8 cellular contexts compared by ENCODE assay signal in the genomic region with DNA sequence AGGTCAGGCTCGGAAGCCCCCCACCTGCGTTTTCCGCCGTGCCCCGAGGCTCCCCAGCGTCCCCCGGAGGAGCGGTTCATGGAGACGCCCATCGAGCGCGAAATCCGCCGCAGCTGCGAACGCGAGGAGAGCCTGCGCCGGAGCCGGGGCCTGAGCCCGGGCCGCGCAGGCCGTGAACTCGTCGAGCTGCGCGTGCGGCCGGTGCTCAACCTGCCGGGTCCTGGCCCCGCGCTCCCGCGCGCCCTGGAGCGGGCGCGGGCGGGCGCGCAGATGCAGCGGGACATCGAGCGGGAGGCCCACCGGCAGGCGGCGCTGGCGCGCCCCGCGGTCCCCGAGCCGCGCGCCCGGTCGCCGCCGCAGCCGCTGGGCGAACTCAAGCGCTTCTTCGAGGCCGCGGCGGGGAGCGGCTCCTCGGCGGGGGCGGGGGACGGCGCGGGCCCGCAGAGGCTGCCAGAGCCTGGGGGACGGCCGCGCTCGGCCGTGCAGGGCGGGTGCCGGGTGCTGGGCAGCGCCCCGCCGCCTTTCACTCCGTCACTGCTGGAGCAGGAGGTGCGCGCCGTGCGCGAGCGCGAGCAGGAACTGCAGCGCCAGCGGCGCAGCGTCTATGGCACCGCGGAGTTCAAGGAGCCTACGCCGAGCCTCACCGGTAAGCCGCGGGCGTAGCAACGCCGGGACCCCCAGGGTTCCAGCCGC. TPM values are rescaled to one million over a fixed set of nuclear protein-coding genes. Genes with fewer than 3 reads are reported as not detected.
DNase-seq lines count a peak whose midpoint lies in the region; ATAC-seq, FAIRE-seq and TF ChIP-seq lines count a peak whose summit lies in the region.

No MANE protein-coding gene starts in this region.

- CTCF ChIA-PET in K562 (lab: Yijun Ruan, JAX; ENCODE audit: low intra/inter-chr PET ratio): interaction anchor here (0.6 to 3.7 kb wide), 7 partner anchors 16 to 458 kb away, joined by 3 to 39 read pairs (median 3); no protein-coding TSS in a partner anchor

- DNase-seq in DMS153 (lab: John Stamatoyannopoulos, UW): peak; percentile 50
- DNase-seq in MM.1S: peak; percentile 83
- peak; percentile 57 for DNase-seq in T1000 (lab: John Stamatoyannopoulos, UW)
- DNase-seq in K562 (ENCODE audit: extremely low read depth in 1 of 4, low spot score in 3 of 4): peak; percentile 82 to 85 (median 83)
- DNase-seq in skeletal muscle cell (ENCODE audit: low read depth): no peak
- DNase-seq in NCI-H526 treated with DMSO at 0.1 percent for 48 hours (lab: John Stamatoyannopoulos, UW): no peak

- in situ Hi-C loops in K562 (cut with MboI): loop anchor here (5.0 to 25.0 kb wide), 2 partner anchors 191 to 486 kb away; no protein-coding TSS in a partner anchor

- no peaks in the 10 kb centered on the region for H4K20me1 ChIP-seq in MM.1S (ENCODE audit: insufficient read depth, low read length)
- H4K20me1 ChIP-seq in K562 (replicated peaks; ENCODE audit: control insufficient read depth, insufficient read depth, low read length): no peaks in the 10 kb centered on the region

- peak; percentile 45 for ATAC-seq in GM21576 (IDR thresholded peaks at IDR 0.05; ENCODE audit: unreplicated experiment)
- peak; percentile 76 for ATAC-seq in K562

- H3K27ac ChIP-seq in MM.1S (ENCODE audit: low read length) (peak overlapping the region; percentile 69; the same call in 1 of the 2 replicates), K562 (ENCODE audit: extremely low read depth, low read depth, low read length) (peak overlapping the region; percentile 68)

- no peak for TF ChIP-seq EP300 in K562 (IDR thresholded peaks at IDR 0.05; ENCODE audit: low read length)

- POLR2A ChIA-PET in K562 (lab: Yijun Ruan, JAX): interaction anchor here (0.5 to 1.3 kb wide), 4 partner anchors 43 to 443 kb away, joined by 3 to 4 read pairs (median 4); partner anchors contain the start of gene ASF1B

- no TSS peak for BruUV-seq in K562 (replicated peaks; lab: Mats Ljungman, UMichigan)

- H3K79me2 ChIP-seq in MM.1S (ENCODE audit: low read length): peaks cover 7% of the 10 kb centered on the region; the same call in 1 of the 2 replicates
- H3K79me2 ChIP-seq in K562 (ENCODE audit: control insufficient read depth, insufficient read depth, low read length): peaks cover 19% of the 10 kb centered on the region

- no peak for FAIRE-seq in K562 (lab: Jason Lieb, UNC)

- H3K36me3 ChIP-seq in MM.1S (replicated peaks; ENCODE audit: insufficient read depth, low read length): no peaks in the 10 kb centered on the region
- H3K36me3 ChIP-seq in K562 (ENCODE audit: control insufficient read depth, insufficient read depth, low read length): no peaks in the 10 kb centered on the region

- H3K9me2 ChIP-seq in MM.1S (replicated peaks; ENCODE audit: insufficient read depth, low read length): no peaks in the 10 kb centered on the region

- H3K9ac ChIP-seq in MM.1S (ENCODE audit: low read length) (peak overlapping the region; percentile 79; the same call in 1 of the 2 replicates), K562 (ENCODE audit: insufficient read depth in 1 of 2, low read depth in 2 of 2, low read length in 2 of 2) (peak overlapping the region; percentile 69 to 97)

- peaks cover 22% of the 10 kb centered on the region for H3F3A ChIP-seq in MM.1S (ENCODE audit: insufficient read depth, low read length)

- 0 out of 2 replicates have a peak, but pooled peaks have one; percentile 32 for TF ChIP-seq POLR2A in K562 (conservative IDR thresholded peaks at IDR 0.05)

- H2AFZ ChIP-seq in MM.1S (ENCODE audit: low read length) (peak overlapping the region; percentile 99), K562 (ENCODE audit: low read depth, low read length) (peak overlapping the region; percentile 95)

- TF ChIP-seq CTCF in MM.1S (IDR thresholded peaks at IDR 0.05; ENCODE audit: low read length): no peak
- TF ChIP-seq CTCF in K562 (IDR thresholded peaks at IDR 0.05 in 2 of 3, conservative IDR thresholded peaks at IDR 0.05 in 1 of 3; ENCODE audit: insufficient read depth in 2 of 3, low read depth in 1 of 3, low read length in 3 of 3): peak; percentile 17 to 88 (median 75); a peak in 5 of 6 replicates

- H3K4me2 ChIP-seq in MM.1S (ENCODE audit: low read depth, low read length) (peak overlapping the region; percentile 100), K562 (ENCODE audit: insufficient read depth, low read length) (peak overlapping the region; percentile 82)

- no peaks in the 10 kb centered on the region for H3K9me3 ChIP-seq in MM.1S (replicated peaks; ENCODE audit: insufficient read depth, low read length)
- no peaks in the 10 kb centered on the region for H3K9me3 ChIP-seq in K562 (replicated peaks; ENCODE audit: control insufficient read depth, insufficient read depth, low read depth, low read length)

- H3K4me3 ChIP-seq in MM.1S (ENCODE audit: low read length) (peak overlapping the region; percentile 90), K562 (peak overlapping the region; percentile 55), iPS-11a (ENCODE audit: low read depth, low read length) (peak overlapping the region; percentile 51), skeletal muscle cell (ENCODE audit: low read depth, low read length) (peak overlapping the region; percentile 62)

- peak in 1 of 2 experiments; percentile 65; a peak in 3 of 4 replicates for TF ChIP-seq RAD21 in K562 (CRISPR knock-in tag; conservative IDR thresholded peaks at IDR 0.05 in 1 of 2, IDR thresholded peaks at IDR 0.05 in 1 of 2)

- H3K4me1 ChIP-seq in MM.1S (ENCODE audit: low read length) (peaks cover 3% of the 10 kb centered on the region), K562 (replicated peaks in 1 of 2; ENCODE audit: control insufficient read depth in 2 of 2, insufficient read depth in 2 of 2, low read length in 2 of 2) (peaks cover 9 to 48% of the 10 kb centered on the region in 2 experiments; a peak in 4 of 5 replicates)

- intact Hi-C loops in K562 (cut with micrococcal nuclease): no loop called here

- WGBS in K562 (ENCODE audit: insufficient coverage, low coverage, missing lambda C conversion rate): 1% methylated on average over 78 of the region's 108 CpGs

- no peaks in the 10 kb centered on the region for H3K9me1 ChIP-seq in K562 (ENCODE audit: control insufficient read depth, insufficient read depth, low read length)

- H3K27me3 ChIP-seq in MM.1S (replicated peaks; ENCODE audit: insufficient read depth, low read length) (no peaks in the 10 kb centered on the region), K562 (ENCODE audit: control insufficient read depth in 2 of 2, insufficient read depth in 2 of 2, low read length in 2 of 2) (no peaks in the 10 kb centered on the region)

RNA-seq across cellular contexts. Expression of gene MISP3, which starts 0.8 kb away (rescaled TPM):
- 1.7 and 5.3 TPM in 2 replicates for total RNA-seq in K562 (2011; cell fraction: chromatin; rRNA removed; ENCODE audit: low replicate concordance)
- 5.5 and 5.7 TPM in 2 replicates for total RNA-seq in K562 (2011; cell fraction: nucleolus; rRNA removed)
- 4.1 and 5.0 TPM in 2 replicates for total RNA-seq in K562 (2011; cell fraction: nucleoplasm; rRNA removed)
- total RNA-seq in K562 (2014; rRNA removed) (3.1 and 3.9 TPM in 2 replicates), K562 (2014; rRNA removed; fragmentation: Illumina TruSeq; extraction: Trizol) (0.69 and 0.73 TPM in 2 replicates), K562 (2015; rRNA removed; fragmentation: Illumina TruSeq; extraction: Trizol) (1.6 and 1.9 TPM in 2 replicates), K562 (2021) (1.9 and 2.9 TPM in 2 replicates)
- polyA plus RNA-seq in K562 (2011; rRNA removed) (1.2 and 2.1 TPM in 2 replicates), K562 (2014; fragmentation: Illumina TruSeq; extraction: Trizol) (2.6 and 3.2 TPM in 2 replicates), K562 (2014; fragmentation: Nextera tagmentation; extraction: Ambion mirVana) (under 1 TPM; 0.25 to 0.37 TPM), K562 (2014; rRNA removed) (5.4 and 5.6 TPM in 2 replicates)
- polyA plus RNA-seq in K562 (2011; cell fraction: cytosol; rRNA removed): 2.1 and 3.0 TPM in 2 replicates
- 8.6 and 12.9 TPM in 2 replicates for polyA plus RNA-seq in K562 (2011; cell fraction: nucleus; rRNA removed)
- 3.6 and 4.2 TPM in 2 replicates for polyA plus RNA-seq in K562 (2012)
- not detected in 2 replicates for polyA minus RNA-seq in K562 (2011; rRNA and poly(A)+ RNA removed)
- 0.91 TPM in 1 of 2 replicates, not detected in the other for polyA minus RNA-seq in K562 (2011; cell fraction: cytosol; rRNA and poly(A)+ RNA removed)
- polyA minus RNA-seq in K562 (2011; cell fraction: nucleus; rRNA and poly(A)+ RNA removed): 1.8 and 1.9 TPM in 2 replicates

RNA-seq across cellular contexts. Expression of gene PALM3, which starts 11.5 kb away (rescaled TPM):
- total RNA-seq in K562 (2011; cell fraction: chromatin; rRNA removed; ENCODE audit: low replicate concordance): 0.53 and 0.76 TPM in 2 replicates
- 0.33 and 0.92 TPM in 2 replicates for total RNA-seq in K562 (2011; cell fraction: nucleolus; rRNA removed)
- total RNA-seq in K562 (2011; cell fraction: nucleoplasm; rRNA removed): 0.73 and 0.99 TPM in 2 replicates
- total RNA-seq in K562 (2014; rRNA removed) (8.2 and 8.9 TPM in 2 replicates), K562 (2014; rRNA removed; fragmentation: Illumina TruSeq; extraction: Trizol) (2.5 and 2.8 TPM in 2 replicates), K562 (2015; rRNA removed; fragmentation: Illumina TruSeq; extraction: Trizol) (3.3 and 3.7 TPM in 2 replicates), K562 (2021) (7.6 and 9.3 TPM in 2 replicates)
- polyA plus RNA-seq in K562 (2011; rRNA removed) (2.3 and 2.9 TPM in 2 replicates), K562 (2014; fragmentation: Illumina TruSeq; extraction: Trizol) (7.4 and 10.8 TPM in 2 replicates), K562 (2014; fragmentation: Nextera tagmentation; extraction: Ambion mirVana) (under 1 TPM; 0.07 to 0.29 TPM), K562 (2014; rRNA removed) (8.9 and 12.1 TPM in 2 replicates)
- polyA plus RNA-seq in K562 (2011; cell fraction: cytosol; rRNA removed): 2.1 and 6.1 TPM in 2 replicates
- 1.1 and 2.9 TPM in 2 replicates for polyA plus RNA-seq in K562 (2011; cell fraction: nucleus; rRNA removed)
- 2.0 and 13.9 TPM in 2 replicates for polyA plus RNA-seq in K562 (2012)
- 0.39 and 1.3 TPM in 2 replicates for polyA minus RNA-seq in K562 (2011; rRNA and poly(A)+ RNA removed)
- 0.91 and 1.4 TPM in 2 replicates for polyA minus RNA-seq in K562 (2011; cell fraction: cytosol; rRNA and poly(A)+ RNA removed)
- 0.27 and 0.56 TPM in 2 replicates for polyA minus RNA-seq in K562 (2011; cell fraction: nucleus; rRNA and poly(A)+ RNA removed)

RNA-seq across cellular contexts. Expression of gene C19orf67, which starts 12.2 kb away (rescaled TPM):
- total RNA-seq in K562 (2011; cell fraction: chromatin; rRNA removed; ENCODE audit: low replicate concordance): 0.83 and 2.1 TPM in 2 replicates
- total RNA-seq in K562 (2011; cell fraction: nucleolus; rRNA removed): 3.7 and 4.5 TPM in 2 replicates
- total RNA-seq in K562 (2011; cell fraction: nucleoplasm; rRNA removed): 1.8 and 2.1 TPM in 2 replicates
- total RNA-seq in K562 (2014; rRNA removed) (0.45 and 1.5 TPM in 2 replicates), K562 (2014; rRNA removed; fragmentation: Illumina TruSeq; extraction: Trizol) (0.35 TPM in 1 of 2 replicates, not detected in the other), K562 (2015; rRNA removed; fragmentation: Illumina TruSeq; extraction: Trizol) (0.29 and 0.53 TPM in 2 replicates), K562 (2021) (1.1 and 2.1 TPM in 2 replicates)
- polyA plus RNA-seq in K562 (2011; rRNA removed) (0.39 and 0.56 TPM in 2 replicates), K562 (2014; fragmentation: Illumina TruSeq; extraction: Trizol) (0.28 and 0.39 TPM in 2 replicates), K562 (2014; fragmentation: Nextera tagmentation; extraction: Ambion mirVana) (not detected), K562 (2014; rRNA removed) (1.8 TPM in 1 of 2 replicates, not detected in the other)
- polyA plus RNA-seq in K562 (2011; cell fraction: cytosol; rRNA removed): 0.46 and 0.97 TPM in 2 replicates
- polyA plus RNA-seq in K562 (2011; cell fraction: nucleus; rRNA removed): 1.2 and 3.8 TPM in 2 replicates
- 0.62 and 0.68 TPM in 2 replicates for polyA plus RNA-seq in K562 (2012)
- polyA minus RNA-seq in K562 (2011; rRNA and poly(A)+ RNA removed): 0.14 TPM in 1 of 2 replicates, not detected in the other
- polyA minus RNA-seq in K562 (2011; cell fraction: cytosol; rRNA and poly(A)+ RNA removed): not detected in 2 replicates
- 1.5 and 3.0 TPM in 2 replicates for polyA minus RNA-seq in K562 (2011; cell fraction: nucleus; rRNA and poly(A)+ RNA removed)

RNA-seq across cellular contexts. Expression of gene SAMD1, which starts 17.2 kb away (rescaled TPM):
- total RNA-seq in K562 (2011; cell fraction: chromatin; rRNA removed; ENCODE audit: low replicate concordance): 9.8 and 27.6 TPM in 2 replicates
- total RNA-seq in K562 (2011; cell fraction: nucleolus; rRNA removed): 23.5 and 24.9 TPM in 2 replicates
- total RNA-seq in K562 (2011; cell fraction: nucleoplasm; rRNA removed): 12.7 and 15.1 TPM in 2 replicates
- total RNA-seq in K562 (2014; rRNA removed) (65.4 and 71.9 TPM in 2 replicates), K562 (2014; rRNA removed; fragmentation: Illumina TruSeq; extraction: Trizol) (15.4 and 16.0 TPM in 2 replicates), K562 (2015; rRNA removed; fragmentation: Illumina TruSeq; extraction: Trizol) (43.5 and 51.7 TPM in 2 replicates), K562 (2021) (85.9 and 96.0 TPM in 2 replicates)
- polyA plus RNA-seq in K562 (2011; rRNA removed) (14.3 and 14.8 TPM in 2 replicates), K562 (2014; fragmentation: Illumina TruSeq; extraction: Trizol) (45.7 and 48.9 TPM in 2 replicates), K562 (2014; fragmentation: Nextera tagmentation; extraction: Ambion mirVana) (1 to 10 TPM; 2.9 to 3.1 TPM), K562 (2014; rRNA removed) (44.5 and 47.8 TPM in 2 replicates)
- polyA plus RNA-seq in K562 (2011; cell fraction: cytosol; rRNA removed): 15.9 and 30.2 TPM in 2 replicates
- polyA plus RNA-seq in K562 (2011; cell fraction: nucleus; rRNA removed): 34.7 and 64.0 TPM in 2 replicates
- 39.1 and 39.7 TPM in 2 replicates for polyA plus RNA-seq in K562 (2012)
- 4.1 and 7.6 TPM in 2 replicates for polyA minus RNA-seq in K562 (2011; rRNA and poly(A)+ RNA removed)
- polyA minus RNA-seq in K562 (2011; cell fraction: cytosol; rRNA and poly(A)+ RNA removed): 22.9 and 32.7 TPM in 2 replicates
- 4.8 and 5.0 TPM in 2 replicates for polyA minus RNA-seq in K562 (2011; cell fraction: nucleus; rRNA and poly(A)+ RNA removed)

RNA-seq across cellular contexts. Expression of gene IL27RA, which starts 41.8 kb away (rescaled TPM):
- total RNA-seq in K562 (2011; cell fraction: chromatin; rRNA removed; ENCODE audit: low replicate concordance): 10.9 and 28.8 TPM in 2 replicates
- total RNA-seq in K562 (2011; cell fraction: nucleolus; rRNA removed): 34.2 and 45.7 TPM in 2 replicates
- 19.0 and 24.8 TPM in 2 replicates for total RNA-seq in K562 (2011; cell fraction: nucleoplasm; rRNA removed)
- total RNA-seq in K562 (2014; rRNA removed) (11.6 and 12.6 TPM in 2 replicates), K562 (2014; rRNA removed; fragmentation: Illumina TruSeq; extraction: Trizol) (6.3 and 7.0 TPM in 2 replicates), K562 (2015; rRNA removed; fragmentation: Illumina TruSeq; extraction: Trizol) (8.6 and 8.8 TPM in 2 replicates), K562 (2021) (15.2 and 15.9 TPM in 2 replicates)
- polyA plus RNA-seq in K562 (2011; rRNA removed) (14.1 and 15.9 TPM in 2 replicates), K562 (2014; fragmentation: Illumina TruSeq; extraction: Trizol) (12.5 and 13.3 TPM in 2 replicates), K562 (2014; fragmentation: Nextera tagmentation; extraction: Ambion mirVana) (1 to 10 TPM; 1.9 to 2.1 TPM), K562 (2014; rRNA removed) (10.6 and 12.0 TPM in 2 replicates)
- polyA plus RNA-seq in K562 (2011; cell fraction: cytosol; rRNA removed): 9.7 and 22.4 TPM in 2 replicates
- polyA plus RNA-seq in K562 (2011; cell fraction: nucleus; rRNA removed): 7.8 and 13.8 TPM in 2 replicates
- polyA plus RNA-seq in K562 (2012): 12.8 and 16.0 TPM in 2 replicates
- 4.5 and 7.4 TPM in 2 replicates for polyA minus RNA-seq in K562 (2011; rRNA and poly(A)+ RNA removed)
- 5.3 and 8.4 TPM in 2 replicates for polyA minus RNA-seq in K562 (2011; cell fraction: cytosol; rRNA and poly(A)+ RNA removed)
- 2.8 and 3.9 TPM in 2 replicates for polyA minus RNA-seq in K562 (2011; cell fraction: nucleus; rRNA and poly(A)+ RNA removed)

Comparison
In these comparisons a context has a peak if more than half of its experiments do, and no peak if none do; other contexts are left out.
1. DNase-seq: peak in DMS153 (single experiment), MM.1S (single experiment), T1000 (single experiment) and K562 (4 of 4); none in skeletal muscle cell (single experiment) and NCI-H526 treated with DMSO at 0.1 percent for 48 hours (single experiment).
2. Peak in every context shown above with its lines, with median percentiles within 50 percentile points of each other: H3K4me3 ChIP-seq.